In genomic region chr22:26918236-26918635, GRCh38 we compare ENCODE assay signal across 25 cellular contexts.
DNase-seq lines count a peak whose midpoint lies in the region; ATAC-seq and TF ChIP-seq lines count a peak whose summit lies in the region.
"Had no signal": no experiment of that assay in that cellular context is flagged by ENCODE, and none has a peak within 500 bp of the region (broad histone marks: within the 10 kb centered on the region; RNA-seq: fewer than 3 reads in every experiment).

No MANE protein-coding gene starts in this region.

- H3K27me3 ChIP-seq in osteoblast (ENCODE audit: insufficient read depth, low read length), result peaks cover 21% of the 10 kb centered on the region
- H3K27me3 ChIP-seq: Peyer's patch had no signal

- no peaks in the 10 kb centered on the region for H3K79me2 ChIP-seq in osteoblast (ENCODE audit: insufficient read depth, low read length)

- no peak for TF ChIP-seq CTCF in osteoblast (IDR thresholded peaks at IDR 0.05; ENCODE audit: extremely low read depth, low read depth, low read length)

- no peak overlapping the region for H2AFZ ChIP-seq in osteoblast (ENCODE audit: low read length)
- H2AFZ ChIP-seq: GM23248 had no signal

- no peaks in the 10 kb centered on the region for H3K4me1 ChIP-seq in osteoblast (ENCODE audit: insufficient read depth, low read length)
- H3K4me1 ChIP-seq: Peyer's patch had no signal

- no peaks in the 10 kb centered on the region for H4K20me1 ChIP-seq in osteoblast (ENCODE audit: insufficient read depth, low read length)

- no peak overlapping the region for H3K4me3 ChIP-seq in osteoblast (ENCODE audit: insufficient read depth, low read length)
- H3K4me3 ChIP-seq: GM23248, Peyer's patch had no signal

- DNase-seq in EH (ENCODE audit: low read depth) (peak; percentile 16), M059J (ENCODE audit: low read depth) (peak; percentile 18), caudate nucleus (lab: John Stamatoyannopoulos, UW) (peak in 17 of 61 donors; percentile 2 to 75 (median 17)), osteoblast (ENCODE audit: insufficient read length, low spot score, missing footprints) (peak; percentile 66), SIG-M5 (lab: John Stamatoyannopoulos, UW) (no peak), cerebellum (ENCODE audit: low spot score) (no peak), pons (ENCODE audit: low spot score) (no peak)
- DNase-seq: ACHN; C1 segment of cervical spinal cord; CD8-positive, alpha-beta memory T cell; DMS79; GF-D8; GM23248; HCEC 1CT; IMR-90; MM.1S; NCI-H1092 treated with DMSO at 0.1 percent for 48 hours; NCI-H146; NCI-H2029 treated with DMSO at 0.1 percent for 48 hours; NCI-H2171 treated with DMSO at 0.1 percent for 48 hours; NCI-H446 treated with DMSO at 0.1 percent for 48 hours; Peyer's patch; Right ventricle myocardium superior; SK-N-SH had no signal

- no peaks in the 10 kb centered on the region for H3K36me3 ChIP-seq in osteoblast (ENCODE audit: insufficient read depth, low read length)
- H3K36me3 ChIP-seq: Peyer's patch had no signal

- peak overlapping the region; percentile 24 for H3K27ac ChIP-seq in caudate nucleus (ENCODE audit: low read depth, low read length)
- no peak overlapping the region for H3K27ac ChIP-seq in osteoblast (ENCODE audit: low read depth, low read length)
- H3K27ac ChIP-seq: GM23248, Peyer's patch had no signal

- no peaks in the 10 kb centered on the region for H3K9me3 ChIP-seq in osteoblast (ENCODE audit: low read depth, low read length)
- H3K9me3 ChIP-seq: Peyer's patch, SK-N-SH had no signal

- H3K4me2 ChIP-seq in osteoblast (ENCODE audit: insufficient read depth, low read length), result no peak overlapping the region
- H3K4me2 ChIP-seq: SK-N-SH had no signal

- no peak for ATAC-seq in HG03196 (IDR thresholded peaks at IDR 0.05; ENCODE audit: unreplicated experiment)

Comparison
In these comparisons a context has a peak if more than half of its experiments do, and no peak if none do; other contexts are left out.
1. DNase-seq: peak in EH (single experiment), M059J (single experiment) and osteoblast (single experiment); none in SIG-M5 (single experiment), cerebellum (single experiment) and pons (single experiment).